ENCODE assay signal across 1 cellular context in genomic region chr22:19173047-19174035, GRCh38.
TF ChIP-seq lines count a peak whose summit lies in the region.

No MANE protein-coding gene starts in this region.

TF ChIP-seq in K562, 482 proteins besides CTCF, POLR2A, EP300 and RAD21 (continued from another document):
- TF ChIP-seq ZNF280A (IDR thresholded peaks at IDR 0.05; ENCODE audit: low read depth, partially characterized antibody) = no peak
- no peak for TF ChIP-seq PRPF4 (IDR thresholded peaks at IDR 0.05; ENCODE audit: insufficient read depth, low read depth, low read length, poor library complexity, severe bottlenecking)
- peak; percentile 59 for TF ChIP-seq RBBP5 (IDR thresholded peaks at IDR 0.05; ENCODE audit: borderline replicate concordance, insufficient read depth, low read length, poor library complexity, severe bottlenecking)
- TF ChIP-seq ZNF830 (CRISPR knock-in tag; IDR thresholded peaks at IDR 0.05) = no peak
- TF ChIP-seq E2F6 (IDR thresholded peaks at IDR 0.05; ENCODE audit: borderline replicate concordance in 1 of 2, extremely low read depth in 1 of 2, insufficient read depth in 1 of 2, insufficient read length in 1 of 2, low read depth in 1 of 2, low read length in 1 of 2, poor library complexity in 1 of 2, severe bottlenecking in 1 of 2) = peak; percentile 33 to 51
- TF ChIP-seq SIN3A (IDR thresholded peaks at IDR 0.05; ENCODE audit: borderline replicate concordance in 2 of 2, control insufficient read depth in 1 of 2, low read depth in 2 of 2, low read length in 2 of 2) = no peak
- no peak for TF ChIP-seq CHCHD3 (CRISPR knock-in tag; IDR thresholded peaks at IDR 0.05)
- TF ChIP-seq FOXO4 (CRISPR knock-in tag; IDR thresholded peaks at IDR 0.05) = peak; percentile 69; the same call in 1 of the 2 replicates
- no peak for TF ChIP-seq USF1 (CRISPR knock-in tag; IDR thresholded peaks at IDR 0.05)
- no peak for TF ChIP-seq HMBOX1 (IDR thresholded peaks at IDR 0.05)
- TF ChIP-seq NFATC3 (IDR thresholded peaks at IDR 0.05) = no peak
- no peak for TF ChIP-seq STAT6 (CRISPR knock-in tag; IDR thresholded peaks at IDR 0.05)
- TF ChIP-seq HBP1 (CRISPR knock-in tag; IDR thresholded peaks at IDR 0.05) = peak; percentile 70; the same call in 1 of the 2 replicates
- no peak for TF ChIP-seq SIN3B (IDR thresholded peaks at IDR 0.05; ENCODE audit: low read depth)
- no peak for TF ChIP-seq MAFK (IDR thresholded peaks at IDR 0.05; ENCODE audit: low read length)
- no peak for TF ChIP-seq NCOR1 (IDR thresholded peaks at IDR 0.05)
- TF ChIP-seq FOXM1 (IDR thresholded peaks at IDR 0.05; ENCODE audit: low read depth) = no peak
- TF ChIP-seq FOXM1 (CRISPR knock-in tag; IDR thresholded peaks at IDR 0.05; ENCODE audit: low read depth) = no peak
- TF ChIP-seq ARHGAP35 (IDR thresholded peaks at IDR 0.05; ENCODE audit: partially characterized antibody) = no peak
- TF ChIP-seq HCFC1 (IDR thresholded peaks at IDR 0.05; ENCODE audit: low read depth, low read length) = no peak
- no peak for TF ChIP-seq HOMEZ (CRISPR knock-in tag; IDR thresholded peaks at IDR 0.05)
- TF ChIP-seq SETDB1 (IDR thresholded peaks at IDR 0.05; ENCODE audit: low read length) = peak; percentile 95
- no peak for TF ChIP-seq ZBTB49 (CRISPR knock-in tag; IDR thresholded peaks at IDR 0.05; ENCODE audit: borderline replicate concordance)
- TF ChIP-seq ZNF639 (CRISPR knock-in tag; conservative IDR thresholded peaks at IDR 0.05 in 1 of 2, IDR thresholded peaks at IDR 0.05 in 1 of 2) = no peak
- no peak for TF ChIP-seq NKRF (IDR thresholded peaks at IDR 0.05; ENCODE audit: borderline replicate concordance)
- TF ChIP-seq HDAC1 (IDR thresholded peaks at IDR 0.05) = no peak
- no peak for TF ChIP-seq PRDM10 (IDR thresholded peaks at IDR 0.05; ENCODE audit: partially characterized antibody)
- no peak for TF ChIP-seq RUNX1 (IDR thresholded peaks at IDR 0.05; ENCODE audit: low read depth)
